ENCODE assay signal across 31 cellular contexts in the genomic region with DNA sequence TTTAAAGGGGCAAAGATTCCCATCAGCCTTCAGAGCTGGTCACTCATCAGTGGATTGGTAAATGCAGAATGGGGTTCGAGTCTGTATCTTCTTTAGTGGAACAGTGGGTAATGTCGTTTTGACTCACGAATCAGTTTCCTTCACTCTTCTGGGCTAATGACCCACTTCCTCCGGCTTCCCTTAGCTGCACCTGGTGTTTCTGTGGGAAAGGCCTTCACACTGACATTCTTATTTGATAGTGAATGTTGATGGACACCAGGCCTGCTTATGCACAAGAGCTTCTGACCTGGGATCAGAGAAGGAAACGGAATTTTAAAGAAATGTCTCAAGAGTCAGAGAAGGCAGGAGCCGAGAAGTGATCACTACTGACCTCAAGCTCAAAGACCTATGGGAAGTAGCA.
DNase-seq lines count a peak whose midpoint lies in the region; ATAC-seq, FAIRE-seq and TF ChIP-seq lines count a peak whose summit lies in the region.
"Had no signal": no experiment of that assay in that cellular context is flagged by ENCODE, and none has a peak within 500 bp of the region (broad histone marks: within the 10 kb centered on the region; RNA-seq: fewer than 3 reads in every experiment).

No MANE protein-coding gene starts in this region.

- no peaks in the 10 kb centered on the region for H3K36me3 Mint-ChIP-seq in activated T-helper 17 cell treated with anti-CD3 and anti-CD28 coated beads, Interleukin-2, amount 50 U/mL, for 72 hours (ENCODE audit: low read depth)
- no peaks in the 10 kb centered on the region for H3K36me3 Mint-ChIP-seq in chondrocyte (ENCODE audit: low read depth)
- H3K36me3 Mint-ChIP-seq: CD14-positive monocyte; CD4-positive, alpha-beta memory T cell; CD4-positive, CD25-positive, alpha-beta regulatory T cell; CD8-positive, alpha-beta memory T cell; CD8-positive, alpha-beta T cell had no signal

- H3K27me3 Mint-ChIP-seq in activated T-helper 17 cell treated with anti-CD3 and anti-CD28 coated beads, Interleukin-2, amount 50 U/mL, for 72 hours: peaks cover 21% of the 10 kb centered on the region
- peaks cover 6% of the 10 kb centered on the region for H3K27me3 Mint-ChIP-seq in chondrocyte (ENCODE audit: low read depth)

- ATAC-seq in GM19324 (IDR thresholded peaks at IDR 0.05; ENCODE audit: low FRiP score, unreplicated experiment): no peak
- no peak for ATAC-seq in activated T-helper 17 cell treated with anti-CD3 and anti-CD28 coated beads, Interleukin-2, amount 50 U/mL, for 72 hours (replicated peaks)
- ATAC-seq: A549; CD8-positive, alpha-beta T cell had no signal

- no peaks in the 10 kb centered on the region for H3K4me1 Mint-ChIP-seq in activated T-helper 17 cell treated with anti-CD3 and anti-CD28 coated beads, Interleukin-2, amount 50 U/mL, for 72 hours
- H3K4me1 Mint-ChIP-seq in chondrocyte (ENCODE audit: low read depth): peaks cover 28% of the 10 kb centered on the region
- H3K4me1 Mint-ChIP-seq: B cell; CD14-positive monocyte; CD4-positive, alpha-beta memory T cell; CD4-positive, CD25-positive, alpha-beta regulatory T cell; CD8-positive, alpha-beta memory T cell had no signal

- H3K4me3 Mint-ChIP-seq in activated T-helper 17 cell treated with anti-CD3 and anti-CD28 coated beads, Interleukin-2, amount 50 U/mL, for 72 hours: no peak overlapping the region
- H3K4me3 Mint-ChIP-seq in chondrocyte (ENCODE audit: unreplicated experiment): no peak overlapping the region
- H3K4me3 Mint-ChIP-seq: B cell; CD14-positive monocyte; CD4-positive, alpha-beta memory T cell; CD4-positive, alpha-beta T cell; CD4-positive, CD25-positive, alpha-beta regulatory T cell; CD8-positive, alpha-beta memory T cell; CD8-positive, alpha-beta T cell had no signal

- H3K27ac Mint-ChIP-seq in activated T-helper 17 cell treated with anti-CD3 and anti-CD28 coated beads, Interleukin-2, amount 50 U/mL, for 72 hours: no peak overlapping the region
- H3K27ac Mint-ChIP-seq in chondrocyte (ENCODE audit: unreplicated experiment): no peak overlapping the region
- H3K27ac Mint-ChIP-seq: B cell; CD14-positive monocyte; CD4-positive, alpha-beta memory T cell; CD4-positive, alpha-beta T cell; CD8-positive, alpha-beta memory T cell; CD8-positive, alpha-beta T cell had no signal

- TF ChIP-seq CTCF in chondrocyte (IDR thresholded peaks at IDR 0.05): no peak

- FAIRE-seq in urothelium cell line (lab: Jason Lieb, UNC): peak; percentile 55
- FAIRE-seq: A204.1, A549, D721Med had no signal

- DNase-seq in SK-N-DZ (ENCODE audit: low spot score) (peak; percentile 93), dermis blood vessel endothelial cell (peak; percentile 17), urothelium cell line (ENCODE audit: low spot score) (no peak), chondrocyte (ENCODE audit: low spot score) (no peak)
- DNase-seq: 8988T; ACHN; AML-193; BE2C; C1 segment of cervical spinal cord; Caco-2; Calu3; CD4-positive, alpha-beta memory T cell; CD4-positive, alpha-beta T cell; CD4-positive, CD25-positive, alpha-beta regulatory T cell; CD8-positive, alpha-beta memory T cell; CD8-positive, alpha-beta T cell; COR-L47; DMS 273 treated with DMSO at 0.1 percent for 48 hours; DMS153; DMS53; DMS79; DMS79 treated with DMSO at 0.1 percent for 48 hours; DND-41; EL had no signal

- H3K9me3 Mint-ChIP-seq in activated T-helper 17 cell treated with anti-CD3 and anti-CD28 coated beads, Interleukin-2, amount 50 U/mL, for 72 hours: no peaks in the 10 kb centered on the region
- no peaks in the 10 kb centered on the region for H3K9me3 Mint-ChIP-seq in chondrocyte (ENCODE audit: low read depth)
- H3K9me3 Mint-ChIP-seq: CD8-positive, alpha-beta T cell had no signal

Comparison
In these comparisons a context has a peak if more than half of its experiments do, and no peak if none do; other contexts are left out.
1. DNase-seq: peak in SK-N-DZ (single experiment) and dermis blood vessel endothelial cell (single experiment); none in urothelium cell line (single experiment) and chondrocyte (single experiment).